9 cellular contexts compared by ENCODE assay signal in the genomic region with DNA sequence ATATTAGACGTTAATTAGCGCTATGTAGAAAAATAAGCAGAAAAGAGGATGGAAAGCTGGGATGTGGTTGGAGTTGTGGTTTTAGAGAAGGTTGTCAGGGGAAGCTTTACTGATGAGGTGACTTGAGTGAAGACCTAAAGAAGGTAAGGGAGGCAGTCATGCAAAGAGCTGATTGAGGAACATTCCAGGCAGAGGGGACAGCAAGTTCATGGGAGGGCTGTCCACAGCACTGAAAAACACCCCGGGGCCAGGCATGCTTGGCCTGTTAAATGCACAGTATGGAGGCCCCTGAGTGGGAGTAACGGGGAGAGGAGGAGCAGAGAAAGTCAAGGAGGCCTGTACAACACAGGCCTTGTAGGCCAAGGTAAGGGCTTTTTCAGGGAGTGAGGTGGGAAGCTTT.
"Had no signal": no experiment of that assay in that cellular context is flagged by ENCODE, and none has a peak within 500 bp of the region (broad histone marks: within the 10 kb centered on the region; RNA-seq: fewer than 3 reads in every experiment).

No MANE protein-coding gene starts in this region.

- H3K4me3 ChIP-seq: cardiac muscle cell, esophagus squamous epithelium had no signal

- H3K27me3 ChIP-seq: cardiac muscle cell, esophagus squamous epithelium had no signal

- H3K9me3 Mint-ChIP-seq: activated CD4-positive, alpha-beta T cell treated with anti-CD3 and anti-CD28 coated beads, Interleukin-2, amount 10 ng/mL, durations not matched to agents 24 days and 14 days had no signal

- H3K27ac ChIP-seq: cardiac muscle cell, esophagus squamous epithelium had no signal

- H3K9me3 ChIP-seq: esophagus squamous epithelium had no signal

- H3K27ac Mint-ChIP-seq: activated CD4-positive, alpha-beta T cell treated with anti-CD3 and anti-CD28 coated beads, Interleukin-2, amount 10 ng/mL, durations not matched to agents 24 days and 14 days; T-helper 17 cell had no signal

- H3K27me3 Mint-ChIP-seq: activated CD4-positive, alpha-beta T cell treated with anti-CD3 and anti-CD28 coated beads, Interleukin-2, amount 10 ng/mL, durations not matched to agents 24 days and 14 days; T-helper 17 cell had no signal

- ATAC-seq: sciatic nerve, T-helper 17 cell had no signal

- H3K4me1 ChIP-seq: esophagus squamous epithelium had no signal

- H3K36me3 ChIP-seq: cardiac muscle cell had no signal

- DNase-seq: activated CD4-positive, alpha-beta T cell treated with anti-CD3 and anti-CD28 coated beads, Interleukin-2, amount 10 ng/mL, durations not matched to agents 24 days and 14 days; activated CD4-positive, CD25-positive, alpha-beta regulatory T cell; activated CD8-positive, alpha-beta memory T cell treated with anti-CD3 and anti-CD28 coated beads for 24 hours; activated naive CD4-positive, alpha-beta T cell; esophagus squamous epithelium; hippocampal formation; T-helper 17 cell had no signal

- H3K4me3 Mint-ChIP-seq: activated CD4-positive, alpha-beta T cell treated with anti-CD3 and anti-CD28 coated beads, Interleukin-2, amount 10 ng/mL, durations not matched to agents 24 days and 14 days; T-helper 17 cell had no signal
